Comparison of ENCODE assay signal across 8 cellular contexts in the genomic region with DNA sequence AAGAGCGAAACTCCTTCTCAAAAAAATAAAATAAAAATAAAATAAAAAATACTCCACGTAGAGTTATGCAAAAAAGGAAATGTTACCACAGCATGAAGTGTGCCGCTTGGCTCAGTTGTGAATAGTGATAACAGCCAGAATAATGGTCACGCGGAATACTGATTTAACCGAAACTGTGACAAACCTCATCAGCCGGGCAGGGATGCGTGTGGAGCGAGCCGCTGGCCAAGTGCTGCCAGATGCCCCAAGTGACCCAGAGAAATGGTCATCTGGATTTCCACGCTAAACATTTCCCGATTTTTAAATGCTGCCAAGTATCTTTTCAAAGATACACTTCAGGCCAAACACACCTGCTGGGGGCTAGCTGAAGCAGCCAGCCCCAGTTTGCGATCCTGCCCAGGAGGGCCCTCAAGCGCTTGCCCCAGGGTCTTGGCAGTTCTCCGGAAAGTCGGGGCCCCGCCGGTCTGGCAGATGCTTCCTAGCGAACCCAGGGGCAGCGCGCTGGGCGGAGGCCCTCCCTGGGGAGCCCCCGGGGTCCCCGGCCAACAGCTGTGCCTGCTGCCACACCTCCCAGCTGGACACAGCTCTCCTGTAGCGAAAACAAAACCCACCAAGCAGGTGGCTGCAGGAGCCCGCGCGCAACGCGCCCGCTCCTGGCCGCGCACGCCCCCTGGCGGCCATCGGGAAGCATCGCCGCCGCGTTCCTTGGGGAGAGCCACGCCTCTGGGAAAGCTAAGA. TPM values are rescaled to one million over a fixed set of nuclear protein-coding genes. Genes with fewer than 3 reads are reported as not detected.
DNase-seq lines count a peak whose midpoint lies in the region; ATAC-seq and TF ChIP-seq lines count a peak whose summit lies in the region.

No MANE protein-coding gene starts in this region.

- ATAC-seq in GM18498 (IDR thresholded peaks at IDR 0.05; ENCODE audit: unreplicated experiment) (peak; percentile 88), HG03039 (IDR thresholded peaks at IDR 0.05; ENCODE audit: unreplicated experiment) (peak; percentile 49), memory B cell (ENCODE audit: low read depth) (peak; percentile 76)

- TF ChIP-seq CTCF in 22Rv1 (IDR thresholded peaks at IDR 0.05): peak; percentile 99

- H3K4me1 Mint-ChIP-seq in activated CD4-positive, alpha-beta memory T cell treated with anti-CD3 and anti-CD28 coated beads for 36 hours (ENCODE audit: low read depth): peaks cover 40% of the 10 kb centered on the region
- H3K4me1 Mint-ChIP-seq in memory B cell: peaks cover 38% of the 10 kb centered on the region

- H3K9me3 Mint-ChIP-seq in activated CD4-positive, alpha-beta memory T cell treated with anti-CD3 and anti-CD28 coated beads for 36 hours: no peaks in the 10 kb centered on the region
- peaks cover 2% of the 10 kb centered on the region for H3K9me3 Mint-ChIP-seq in memory B cell

- no peak overlapping the region for H3K27ac ChIP-seq in 22Rv1

- peaks cover 7% of the 10 kb centered on the region for H3K36me3 Mint-ChIP-seq in activated CD4-positive, alpha-beta memory T cell treated with anti-CD3 and anti-CD28 coated beads for 36 hours
- peaks cover 10% of the 10 kb centered on the region for H3K36me3 Mint-ChIP-seq in memory B cell

- peak overlapping the region; percentile 4 for H3K4me3 Mint-ChIP-seq in activated CD4-positive, alpha-beta memory T cell treated with anti-CD3 and anti-CD28 coated beads for 36 hours
- peak overlapping the region; percentile 75 for H3K4me3 Mint-ChIP-seq in memory B cell

- CTCF ChIA-PET in activated CD4-positive, alpha-beta memory T cell treated with anti-CD3 and anti-CD28 coated beads for 36 hours (lab: Charles Lee): interaction anchor here (0.7 to 4.5 kb wide), 43 partner anchors 8 to 291 kb away, joined by 3 to 116 read pairs (median 5); partner anchors contain the start of genes CMTM7 and CMTM8

- no peaks in the 10 kb centered on the region for H3K27me3 Mint-ChIP-seq in activated CD4-positive, alpha-beta memory T cell treated with anti-CD3 and anti-CD28 coated beads for 36 hours
- no peaks in the 10 kb centered on the region for H3K27me3 Mint-ChIP-seq in memory B cell

- intact Hi-C loops in activated CD4-positive, alpha-beta memory T cell treated with anti-CD3 and anti-CD28 coated beads for 36 hours (cut with micrococcal nuclease): loop anchor here (1.0 to 5.0 kb wide), 5 partner anchors 35 to 289 kb away; partner anchors contain the start of gene CMTM6

- DNase-seq in NCI-H226 (peak; percentile 43), memory B cell (ENCODE audit: low spot score in 2 of 2) (peak; percentile 81 to 95)
- DNase-seq in activated CD4-positive, alpha-beta memory T cell treated with anti-CD3 and anti-CD28 coated beads for 36 hours: peak; percentile 82
- DNase-seq in effector CD4-positive, alpha-beta T cell: peak; percentile 67
- peak; percentile 52 to 62 (median 55) for DNase-seq in stimulated activated CD4-positive, alpha-beta T cell treated with anti-CD3 and anti-CD28 coated beads, TNF-alpha, amount 100 ng/mL, for 48 hours (ENCODE audit: low read depth in 3 of 3)

- no peak overlapping the region for H3K27ac Mint-ChIP-seq in activated CD4-positive, alpha-beta memory T cell treated with anti-CD3 and anti-CD28 coated beads for 36 hours
- H3K27ac Mint-ChIP-seq in memory B cell: peak overlapping the region; percentile 86

- POLR2A ChIA-PET in activated CD4-positive, alpha-beta memory T cell treated with anti-CD3 and anti-CD28 coated beads for 36 hours (lab: Charles Lee): interaction anchor here (1.0 to 1.7 kb wide), 3 partner anchors 30 to 77 kb away, joined by 3 read pairs; no protein-coding TSS in a partner anchor

RNA-seq across cellular contexts. Expression of gene CMTM6, which starts 35.1 kb away (rescaled TPM):
- total RNA-seq in activated CD4-positive, alpha-beta memory T cell treated with anti-CD3 and anti-CD28 coated beads for 36 hours: 10 to 100 TPM; 87.7 to 89.1 TPM
